Comparison of ENCODE assay signal across 11 cellular contexts in genomic region chr2:69381337-69381737, GRCh38. TPM values are rescaled to one million over a fixed set of nuclear protein-coding genes. Genes with fewer than 3 reads are reported as not detected.
DNase-seq lines count a peak whose midpoint lies in the region; ATAC-seq and TF ChIP-seq lines count a peak whose summit lies in the region.
"Had no signal": no experiment of that assay in that cellular context is flagged by ENCODE, and none has a peak within 500 bp of the region (broad histone marks: within the 10 kb centered on the region; RNA-seq: fewer than 3 reads in every experiment).

No MANE protein-coding gene starts in this region.

- H3K9me2 ChIP-seq in Karpas-422 (replicated peaks; ENCODE audit: insufficient read depth, low read length): no peaks in the 10 kb centered on the region

- no peaks in the 10 kb centered on the region for H3K9me3 Mint-ChIP-seq in activated CD8-positive, alpha-beta T cell treated with anti-CD3 and anti-CD28 coated beads for 36 hours
- no peaks in the 10 kb centered on the region for H3K9me3 Mint-ChIP-seq in activated CD8-positive, alpha-beta T cell treated with anti-CD3 and anti-CD28 coated beads, Interleukin-2, amount 10 ng/mL, durations not matched to agents 7 days and 5 days (ENCODE audit: insufficient read depth)
- H3K9me3 Mint-ChIP-seq in dendritic cell treated with granulocyte-macrophage colony-stimulating factor and Interleukin-4, amounts not matched to agents 40 ng/mL and 50 ng/mL, for 4 days: no peaks in the 10 kb centered on the region
- H3K9me3 Mint-ChIP-seq in stimulated activated naive B cell treated with anti-CD40 and anti-IgM and Interleukin-4, amounts not matched to agents 10 μg/mL and 1 μg/mL and 100 μg/mL, for 72 hours: no peaks in the 10 kb centered on the region

- peaks cover 43% of the 10 kb centered on the region for H3K4me1 Mint-ChIP-seq in activated CD8-positive, alpha-beta T cell treated with anti-CD3 and anti-CD28 coated beads for 36 hours (ENCODE audit: low read depth)
- H3K4me1 Mint-ChIP-seq in activated CD8-positive, alpha-beta T cell treated with anti-CD3 and anti-CD28 coated beads, Interleukin-2, amount 10 ng/mL, durations not matched to agents 7 days and 5 days (ENCODE audit: low read depth): peaks cover 33% of the 10 kb centered on the region
- H3K4me1 Mint-ChIP-seq in dendritic cell treated with granulocyte-macrophage colony-stimulating factor and Interleukin-4, amounts not matched to agents 40 ng/mL and 50 ng/mL, for 4 days (ENCODE audit: low read depth): peaks cover 48% of the 10 kb centered on the region
- peaks cover 18 to 39% of the 10 kb centered on the region in 2 donors for H3K4me1 Mint-ChIP-seq in stimulated activated naive B cell treated with anti-CD40 and anti-IgM and Interleukin-4, amounts not matched to agents 10 μg/mL and 1 μg/mL and 100 μg/mL, for 72 hours

- H3K9ac ChIP-seq in Karpas-422 (ENCODE audit: low read length): no peak overlapping the region
- H3K9ac ChIP-seq: parathyroid adenoma had no signal

- no peaks in the 10 kb centered on the region for H4K20me1 ChIP-seq in Karpas-422 (ENCODE audit: insufficient read depth, low read depth, low read length)

- H3K4me1 ChIP-seq in Karpas-422 (ENCODE audit: low read length): peaks cover 26% of the 10 kb centered on the region
- H3K4me1 ChIP-seq: parathyroid adenoma had no signal

- H3K36me3 ChIP-seq in Karpas-422 (ENCODE audit: insufficient read depth, low read length): no peaks in the 10 kb centered on the region

- peaks cover 97% of the 10 kb centered on the region for H3K79me2 ChIP-seq in Karpas-422 (ENCODE audit: low read length)

- H3K27me3 ChIP-seq in Karpas-422 (ENCODE audit: low read length): no peaks in the 10 kb centered on the region

- DNase-seq in activated CD8-positive, alpha-beta T cell treated with anti-CD3 and anti-CD28 coated beads for 36 hours: peak; percentile 26
- DNase-seq in activated CD8-positive, alpha-beta T cell treated with anti-CD3 and anti-CD28 coated beads, Interleukin-2, amount 10 ng/mL, durations not matched to agents 7 days and 5 days: no peak
- DNase-seq in NCI-H226: peak; percentile 72
- DNase-seq in stimulated activated naive B cell treated with anti-CD40 and anti-IgM and Interleukin-4, amounts not matched to agents 10 μg/mL and 1 μg/mL and 100 μg/mL, for 72 hours: no peak
- no peak for DNase-seq in ACHN
- DNase-seq in Karpas-422: no peak
- no peak for DNase-seq in pons (ENCODE audit: low spot score)

- TF ChIP-seq CTCF in activated CD8-positive, alpha-beta T cell treated with anti-CD3 and anti-CD28 coated beads for 36 hours (IDR thresholded peaks at IDR 0.05): no peak

- intact Hi-C loops in activated CD8-positive, alpha-beta T cell treated with anti-CD3 and anti-CD28 coated beads for 36 hours (cut with micrococcal nuclease): no loop called here
- intact Hi-C loops in dendritic cell treated with granulocyte-macrophage colony-stimulating factor and Interleukin-4, amounts not matched to agents 40 ng/mL and 50 ng/mL, for 4 days (cut with micrococcal nuclease): no loop called here

- no peak overlapping the region for H3K27ac ChIP-seq in Karpas-422 (ENCODE audit: low read length)
- H3K27ac ChIP-seq: parathyroid adenoma, SK-N-MC had no signal

- CTCF ChIA-PET in activated CD8-positive, alpha-beta T cell treated with anti-CD3 and anti-CD28 coated beads for 36 hours (lab: Charles Lee): interaction anchor here (0.9 to 3.0 kb wide), 3 partner anchors 9 to 77 kb away, joined by 3 to 8 read pairs (median 3); no protein-coding TSS in a partner anchor
- CTCF ChIA-PET in activated CD8-positive, alpha-beta T cell treated with anti-CD3 and anti-CD28 coated beads, Interleukin-2, amount 10 ng/mL, durations not matched to agents 7 days and 5 days (lab: Charles Lee): interaction anchor here (1.4 kb wide), 1 partner anchor 56 kb away, joined by 4 read pairs; the partner anchor contains the start of gene NFU1

- H3K4me3 Mint-ChIP-seq in activated CD8-positive, alpha-beta T cell treated with anti-CD3 and anti-CD28 coated beads for 36 hours: no peak overlapping the region
- H3K4me3 Mint-ChIP-seq in activated CD8-positive, alpha-beta T cell treated with anti-CD3 and anti-CD28 coated beads, Interleukin-2, amount 10 ng/mL, durations not matched to agents 7 days and 5 days: no peak overlapping the region
- no peak overlapping the region for H3K4me3 Mint-ChIP-seq in dendritic cell treated with granulocyte-macrophage colony-stimulating factor and Interleukin-4, amounts not matched to agents 40 ng/mL and 50 ng/mL, for 4 days
- H3K4me3 Mint-ChIP-seq in stimulated activated naive B cell treated with anti-CD40 and anti-IgM and Interleukin-4, amounts not matched to agents 10 μg/mL and 1 μg/mL and 100 μg/mL, for 72 hours: no peak overlapping the region
- H3K4me3 Mint-ChIP-seq: B cell had no signal

- ATAC-seq in activated CD8-positive, alpha-beta T cell treated with anti-CD3 and anti-CD28 coated beads for 36 hours: peak; percentile 79
- no peak for ATAC-seq in activated CD8-positive, alpha-beta T cell treated with anti-CD3 and anti-CD28 coated beads, Interleukin-2, amount 10 ng/mL, durations not matched to agents 7 days and 5 days
- ATAC-seq in stimulated activated naive B cell treated with anti-CD40 and anti-IgM and Interleukin-4, amounts not matched to agents 10 μg/mL and 1 μg/mL and 100 μg/mL, for 72 hours (replicated peaks): peak; percentile 19 to 52

- in situ Hi-C loops in ACHN (cut with HindIII; ENCODE audit: low pct_ligation_motif_present, low pct_unique_long_range_greater_than_20kb, low sequenced_read_pairs): no loop called here

- H3K36me3 Mint-ChIP-seq in activated CD8-positive, alpha-beta T cell treated with anti-CD3 and anti-CD28 coated beads for 36 hours (ENCODE audit: low read depth): peaks cover 9% of the 10 kb centered on the region
- H3K36me3 Mint-ChIP-seq in activated CD8-positive, alpha-beta T cell treated with anti-CD3 and anti-CD28 coated beads, Interleukin-2, amount 10 ng/mL, durations not matched to agents 7 days and 5 days (ENCODE audit: low read depth): peaks cover 24% of the 10 kb centered on the region
- H3K36me3 Mint-ChIP-seq in dendritic cell treated with granulocyte-macrophage colony-stimulating factor and Interleukin-4, amounts not matched to agents 40 ng/mL and 50 ng/mL, for 4 days (ENCODE audit: low read depth): peaks cover 11% of the 10 kb centered on the region
- H3K36me3 Mint-ChIP-seq in stimulated activated naive B cell treated with anti-CD40 and anti-IgM and Interleukin-4, amounts not matched to agents 10 μg/mL and 1 μg/mL and 100 μg/mL, for 72 hours: peaks cover 8 to 20% of the 10 kb centered on the region in 2 donors

- no peak overlapping the region for H3K4me3 ChIP-seq in Karpas-422 (ENCODE audit: low read length)
- H3K4me3 ChIP-seq: SK-N-MC had no signal

- no peaks in the 10 kb centered on the region for H3K9me3 ChIP-seq in Karpas-422 (ENCODE audit: low read length)

- peak overlapping the region; percentile 25 for H3K27ac Mint-ChIP-seq in activated CD8-positive, alpha-beta T cell treated with anti-CD3 and anti-CD28 coated beads for 36 hours
- H3K27ac Mint-ChIP-seq in activated CD8-positive, alpha-beta T cell treated with anti-CD3 and anti-CD28 coated beads, Interleukin-2, amount 10 ng/mL, durations not matched to agents 7 days and 5 days: no peak overlapping the region
- H3K27ac Mint-ChIP-seq in dendritic cell treated with granulocyte-macrophage colony-stimulating factor and Interleukin-4, amounts not matched to agents 40 ng/mL and 50 ng/mL, for 4 days: peak overlapping the region; percentile 37
- peak overlapping the region; percentile 60 for H3K27ac Mint-ChIP-seq in stimulated activated naive B cell treated with anti-CD40 and anti-IgM and Interleukin-4, amounts not matched to agents 10 μg/mL and 1 μg/mL and 100 μg/mL, for 72 hours
- H3K27ac Mint-ChIP-seq: B cell had no signal

- no peak overlapping the region for H3K4me2 ChIP-seq in Karpas-422 (ENCODE audit: low read depth, low read length, poor library complexity, severe bottlenecking)

- POLR2A ChIA-PET in activated CD8-positive, alpha-beta T cell treated with anti-CD3 and anti-CD28 coated beads for 36 hours (lab: Charles Lee): no interaction called here
- POLR2A ChIA-PET in activated CD8-positive, alpha-beta T cell treated with anti-CD3 and anti-CD28 coated beads, Interleukin-2, amount 10 ng/mL, durations not matched to agents 7 days and 5 days (lab: Charles Lee): interaction anchor here (0.6 kb wide), 1 partner anchor 10 kb away, joined by 4 read pairs; no protein-coding TSS in a partner anchor

- H3K27me3 Mint-ChIP-seq in activated CD8-positive, alpha-beta T cell treated with anti-CD3 and anti-CD28 coated beads for 36 hours: no peaks in the 10 kb centered on the region
- H3K27me3 Mint-ChIP-seq in activated CD8-positive, alpha-beta T cell treated with anti-CD3 and anti-CD28 coated beads, Interleukin-2, amount 10 ng/mL, durations not matched to agents 7 days and 5 days (ENCODE audit: low read depth): no peaks in the 10 kb centered on the region
- no peaks in the 10 kb centered on the region for H3K27me3 Mint-ChIP-seq in dendritic cell treated with granulocyte-macrophage colony-stimulating factor and Interleukin-4, amounts not matched to agents 40 ng/mL and 50 ng/mL, for 4 days
- no peaks in the 10 kb centered on the region for H3K27me3 Mint-ChIP-seq in stimulated activated naive B cell treated with anti-CD40 and anti-IgM and Interleukin-4, amounts not matched to agents 10 μg/mL and 1 μg/mL and 100 μg/mL, for 72 hours
- H3K27me3 Mint-ChIP-seq: B cell had no signal

- H2AFZ ChIP-seq in Karpas-422 (ENCODE audit: low read length): no peak overlapping the region
- H2AFZ ChIP-seq: parathyroid adenoma had no signal

RNA-seq across cellular contexts. Expression of gene GFPT1, which starts 5.7 kb away (rescaled TPM):
- 10 to 100 TPM; 37.8 to 38.0 TPM for total RNA-seq in activated CD8-positive, alpha-beta T cell treated with anti-CD3 and anti-CD28 coated beads for 36 hours
- total RNA-seq in activated CD8-positive, alpha-beta T cell treated with anti-CD3 and anti-CD28 coated beads, Interleukin-2, amount 10 ng/mL, durations not matched to agents 7 days and 5 days: 10 to 100 TPM; 23.5 to 26.1 TPM
- total RNA-seq in Karpas-422 (2014; rRNA removed; shearing (Covaris generic); ENCODE audit: low replicate concordance): 15.2 and 24.4 TPM in 2 replicates

RNA-seq across cellular contexts. Expression of gene NFU1, which starts 55.9 kb away (rescaled TPM):
- 10 to 100 TPM; 41.0 to 46.2 TPM for total RNA-seq in activated CD8-positive, alpha-beta T cell treated with anti-CD3 and anti-CD28 coated beads for 36 hours
- total RNA-seq in activated CD8-positive, alpha-beta T cell treated with anti-CD3 and anti-CD28 coated beads, Interleukin-2, amount 10 ng/mL, durations not matched to agents 7 days and 5 days: 10 to 100 TPM; 27.8 to 30.4 TPM
- total RNA-seq in Karpas-422 (2014; rRNA removed; shearing (Covaris generic); ENCODE audit: low replicate concordance): 42.8 and 51.3 TPM in 2 replicates

Comparison
In these comparisons a context has a peak if more than half of its experiments do, and no peak if none do; other contexts are left out.
1. DNase-seq: peak in activated CD8-positive, alpha-beta T cell treated with anti-CD3 and anti-CD28 coated beads for 36 hours (single experiment) and NCI-H226 (single experiment); none in activated CD8-positive, alpha-beta T cell treated with anti-CD3 and anti-CD28 coated beads, Interleukin-2, amount 10 ng/mL, durations not matched to agents 7 days and 5 days (single experiment), stimulated activated naive B cell treated with anti-CD40 and anti-IgM and Interleukin-4, amounts not matched to agents 10 μg/mL and 1 μg/mL and 100 μg/mL, for 72 hours (single experiment), ACHN (single experiment), Karpas-422 (single experiment) and pons (single experiment).